ENCODE assay signal across 9 cellular contexts in genomic region chr19:42277821-42278809, GRCh38. TPM values are rescaled to one million over a fixed set of nuclear protein-coding genes. Genes with fewer than 3 reads are reported as not detected.
DNase-seq lines count a peak whose midpoint lies in the region; ATAC-seq, FAIRE-seq and TF ChIP-seq lines count a peak whose summit lies in the region.
"Had no signal": no experiment of that assay in that cellular context is flagged by ENCODE, and none has a peak within 500 bp of the region (broad histone marks: within the 10 kb centered on the region; RNA-seq: fewer than 3 reads in every experiment).

No MANE protein-coding gene starts in this region.

- TF ChIP-seq POLR2A in A549 (IDR thresholded peaks at IDR 0.05; ENCODE audit: low read length) (no peak), IMR-90 (IDR thresholded peaks at IDR 0.05; ENCODE audit: low read depth, low read length) (no peak)

- no TSS peak for BruUV-seq in IMR-90 (replicated peaks; lab: Mats Ljungman, UMichigan)

- H4K8ac ChIP-seq in IMR-90 (ENCODE audit: low read depth in 2 of 2, low read length in 2 of 2), result no peak overlapping the region

- H3K9me3 ChIP-seq in A549 (no peaks in the 10 kb centered on the region), IMR-90 (ENCODE audit: control insufficient read depth, insufficient read depth, low read length) (no peaks in the 10 kb centered on the region), mucosa of rectum (ENCODE audit: control insufficient read depth in 2 of 2, low read length in 2 of 2) (no peaks in the 10 kb centered on the region)

- 0 out of 2 replicates have a peak overlapping the region, but pooled peaks have one; percentile 13 for H3K4ac ChIP-seq in IMR-90 (ENCODE audit: low read depth, low read length)

- CTCF ChIA-PET in A549 (lab: Yijun Ruan, JAX), result interaction anchor here (0.7 to 14.6 kb wide), 17 partner anchors 6 to 170 kb away, joined by 3 to 373 read pairs (median 6); partner anchors contain the start of genes CIC, ERF and GSK3A
- CTCF ChIA-PET in IMR-90 (lab: Yijun Ruan, JAX), result interaction anchor here (0.8 to 3.6 kb wide), 3 partner anchors 8 to 33 kb away, joined by 3 to 29 read pairs (median 12); partner anchors contain the start of gene CIC

- no peak for TF ChIP-seq RAD21 in A549 (conservative IDR thresholded peaks at IDR 0.05 in 1 of 2, IDR thresholded peaks at IDR 0.05 in 1 of 2)
- TF ChIP-seq RAD21 in IMR-90 (IDR thresholded peaks at IDR 0.05; ENCODE audit: low read length), result no peak

- H2BK120ac ChIP-seq in IMR-90 (ENCODE audit: low read depth, low read length), result no peak overlapping the region

- no peak overlapping the region for H2BK20ac ChIP-seq in IMR-90 (ENCODE audit: low read depth, low read length)

- no peak for TF ChIP-seq EP300 in A549 (IDR thresholded peaks at IDR 0.05)

- peak overlapping the region; percentile 5 for H2BK5ac ChIP-seq in IMR-90 (ENCODE audit: low read depth, low read length, poor library complexity, severe bottlenecking)

- H3K4me3 ChIP-seq in A549 (no peak overlapping the region), IMR-90 (ENCODE audit: insufficient read depth, low read depth, low read length) (no peak overlapping the region), bronchial epithelial cell (ENCODE audit: low read depth, low read length) (no peak overlapping the region), mucosa of rectum (ENCODE audit: low read length in 2 of 2) (no peak overlapping the region)

- no peak for ATAC-seq in A549
- no peak for ATAC-seq in IMR-90 (ENCODE audit: low read depth)
- ATAC-seq in HG03521 (IDR thresholded peaks at IDR 0.05; ENCODE audit: unreplicated experiment), result no peak
- no peak for ATAC-seq in GM19463 (IDR thresholded peaks at IDR 0.05; ENCODE audit: unreplicated experiment)
- ATAC-seq in HG03520 (IDR thresholded peaks at IDR 0.05; ENCODE audit: unreplicated experiment), result no peak
- ATAC-seq: activated CD4-positive, CD25-positive, alpha-beta regulatory T cell treated with anti-CD3 and anti-CD28 coated beads, Interleukin-2, amount 50 U/mL, for 24 hours had no signal

- H3K23ac ChIP-seq in IMR-90 (ENCODE audit: low read depth, low read length), result no peak overlapping the region

- H2AFZ ChIP-seq in IMR-90 (replicated peaks; ENCODE audit: low read length, poor library complexity), result no peak overlapping the region

- H3K14ac ChIP-seq in IMR-90 (replicated peaks; ENCODE audit: low read depth, low read length), result no peak overlapping the region

- H2AK9ac ChIP-seq in IMR-90 (replicated peaks; ENCODE audit: low read depth, low read length, poor library complexity), result peak overlapping the region; percentile 82

- H3K27me3 ChIP-seq in IMR-90 (ENCODE audit: control insufficient read depth, insufficient read depth, low read length) (no peaks in the 10 kb centered on the region), bronchial epithelial cell (ENCODE audit: control insufficient read depth, insufficient read depth, low read length) (no peaks in the 10 kb centered on the region), mucosa of rectum (ENCODE audit: control insufficient read depth in 2 of 2, insufficient read depth in 2 of 2, low read length in 2 of 2) (no peaks in the 10 kb centered on the region)

- intact Hi-C loops in IMR-90 (cut with micrococcal nuclease), result no loop called here

- H3K79me1 ChIP-seq in IMR-90 (ENCODE audit: low read depth in 1 of 2, low read length in 2 of 2), result peaks cover 35 to 83% of the 10 kb centered on the region in 2 experiments

- peak; percentile 61 for FAIRE-seq in A549 (lab: Jason Lieb, UNC)
- peak; percentile 84 for FAIRE-seq in bronchial epithelial cell (lab: Jason Lieb, UNC)

- dilution Hi-C loops in IMR-90 (cut with HindIII; ENCODE audit: low sequenced_read_pairs, unreplicated experiment), result no loop called here

- H3K4me2 ChIP-seq in A549 (no peak overlapping the region; the same call in 2 of the 3 replicates), IMR-90 (ENCODE audit: low read depth, low read length) (no peak overlapping the region)

- H3K36me3 ChIP-seq in IMR-90 (ENCODE audit: control insufficient read depth, insufficient read depth, low read length) (peaks cover 28% of the 10 kb centered on the region), bronchial epithelial cell (ENCODE audit: control insufficient read depth, insufficient read depth, low read length) (peaks cover 13% of the 10 kb centered on the region), mucosa of rectum (ENCODE audit: control insufficient read depth in 2 of 2, insufficient read depth in 2 of 2, low read length in 2 of 2) (peaks cover 14 to 20% of the 10 kb centered on the region in 2 donors)

- H4K20me1 ChIP-seq in IMR-90 (ENCODE audit: insufficient read depth, low read length), result peaks cover 44% of the 10 kb centered on the region; the same call in 1 of the 2 replicates

- in situ Hi-C loops in IMR-90 (cut with MboI; ENCODE audit: low sequenced_read_pairs), result no loop called here

- H3K9me1 ChIP-seq in IMR-90 (ENCODE audit: insufficient read depth, low read length), result peaks cover 14% of the 10 kb centered on the region

- no peak overlapping the region for H4K91ac ChIP-seq in IMR-90 (ENCODE audit: insufficient read depth, low read depth, low read length)

- WGBS in A549 (ENCODE audit: missing lambda C conversion rate), result 80% methylated on average over 11 of the region's 11 CpGs
- WGBS in IMR-90 (ENCODE audit: extremely low coverage in 2 of 2, insufficient read length in 1 of 2), 2 experiments, result 43% methylated on average over 9 of the region's 11 CpGs; no CpG with 5 or more reads in 1 of the 2 experiments

- DNase-seq in A549 (ENCODE audit: low read depth in 1 of 2, low spot score in 1 of 2), result no peak
- DNase-seq in IMR-90, result no peak
- DNase-seq in bronchial epithelial cell (ENCODE audit: low read depth), result peak; percentile 66
- DNase-seq in NCI-H82 (lab: John Stamatoyannopoulos, UW), result no peak

- H4K5ac ChIP-seq in IMR-90 (ENCODE audit: low read depth, low read length), result no peak overlapping the region

- H3K27ac ChIP-seq in A549 (peak overlapping the region in 1 of 2 experiments; percentile 94; a peak in 3 of 6 replicates), IMR-90 (ENCODE audit: insufficient read depth, low read length) (peak overlapping the region; percentile 15), mucosa of rectum (ENCODE audit: low read depth in 2 of 2, low read length in 2 of 2) (peak overlapping the region; percentile 35 to 97)

- H3K56ac ChIP-seq in IMR-90 (ENCODE audit: extremely low read depth, insufficient read depth, low read length), result no peak overlapping the region

- POLR2A ChIA-PET in A549 (lab: Yijun Ruan, JAX), result interaction anchor here (1.1 to 5.6 kb wide), 3 partner anchors 9 to 119 kb away, joined by 3 to 56 read pairs (median 8); partner anchors contain the start of genes CIC and GSK3A
- POLR2A ChIA-PET in IMR-90 (lab: Charles Lee; ENCODE audit: unreplicated experiment), result interaction anchor here (0.8 kb wide), 1 partner anchor 34 kb away, joined by 6 read pairs; no protein-coding TSS in a partner anchor

- no peak for TF ChIP-seq CTCF in A549 (IDR thresholded peaks at IDR 0.05)
- no peak for TF ChIP-seq CTCF in IMR-90 (conservative IDR thresholded peaks at IDR 0.05; ENCODE audit: low read depth, low read length)
- TF ChIP-seq CTCF in bronchial epithelial cell (IDR thresholded peaks at IDR 0.05; ENCODE audit: insufficient read depth, low read length, severe bottlenecking), result no peak

- H3K4me1 ChIP-seq in A549 (peaks cover 45% of the 10 kb centered on the region), IMR-90 (ENCODE audit: control insufficient read depth, insufficient read depth, low read length) (peaks cover 42% of the 10 kb centered on the region), mucosa of rectum (ENCODE audit: control insufficient read depth in 2 of 2, insufficient read depth in 2 of 2, low read length in 2 of 2) (peaks cover 42 to 48% of the 10 kb centered on the region in 2 donors)

- H2AK5ac ChIP-seq in IMR-90 (ENCODE audit: low read depth, low read length), result peak overlapping the region; percentile 30

- no peak overlapping the region for H2BK15ac ChIP-seq in IMR-90 (ENCODE audit: low read depth, low read length)

- H3K18ac ChIP-seq in IMR-90 (ENCODE audit: low read depth, low read length), result no peak overlapping the region

- no peak overlapping the region for H3K9ac ChIP-seq in IMR-90 (ENCODE audit: low read depth, low read length)
- H3K9ac ChIP-seq in mucosa of rectum (ENCODE audit: low read depth in 1 of 2, low read length in 2 of 2), result peak overlapping the region in 1 of 2 donors; percentile 66

RNA-seq across cellular contexts. Expression of gene CIC, which starts 9.1 kb away (rescaled TPM):
- polyA plus RNA-seq in A549 (2011; rRNA removed), result 7.2 and 7.7 TPM in 2 replicates
- polyA plus RNA-seq in A549 (2012; cell fraction: cytosol; rRNA removed), result 26.8 and 35.8 TPM in 2 replicates
- polyA plus RNA-seq in A549 (2012; cell fraction: nucleus; rRNA removed), result 69.9 and 100.0 TPM in 2 replicates
- polyA plus RNA-seq in A549 (2017; fragmentation: RNase III; extraction: RNeasy Plus Mini Kit Qiagen cat#74134 plus additional on column Dnase treatment), result 46.8 to 56.4 TPM (median 53.1 TPM) in 3 replicates
- 7.0 and 11.0 TPM in 2 replicates for polyA minus RNA-seq in A549 (2011; rRNA and poly(A)+ RNA removed)
- total RNA-seq in IMR-90 (2012; rRNA removed), result 1.8 and 2.5 TPM in 2 replicates
- 23.2 and 27.3 TPM in 2 replicates for polyA plus RNA-seq in IMR-90 (2012; rRNA removed)
- polyA plus RNA-seq in IMR-90 (2012; cell fraction: cytosol; rRNA removed), result 20.0 and 22.5 TPM in 2 replicates
- 50.1 and 139 TPM in 2 replicates for polyA plus RNA-seq in IMR-90 (2012; cell fraction: nucleus; rRNA removed; ENCODE audit: low replicate concordance)
- 7.1 and 9.3 TPM in 2 replicates for total RNA-seq in bronchial epithelial cell

RNA-seq across cellular contexts. Expression of gene ERF, which starts 23.2 kb away (rescaled TPM):
- polyA plus RNA-seq in A549 (2011; rRNA removed) (71.9 and 103 TPM in 2 replicates), A549 (2017; fragmentation: RNase III; extraction: RNeasy Plus Mini Kit Qiagen cat#74134 plus additional on column Dnase treatment) (107 to 123 TPM (median 120 TPM) in 3 replicates), IMR-90 (2012; rRNA removed) (32.4 and 50.9 TPM in 2 replicates)
- polyA plus RNA-seq in A549 (2012; cell fraction: cytosol; rRNA removed), result 115 and 150 TPM in 2 replicates
- polyA plus RNA-seq in A549 (2012; cell fraction: nucleus; rRNA removed), result 307 and 352 TPM in 2 replicates
- polyA minus RNA-seq in A549 (2011; rRNA and poly(A)+ RNA removed), result 113 and 120 TPM in 2 replicates
- total RNA-seq in IMR-90 (2012; rRNA removed) (5.2 and 6.1 TPM in 2 replicates), bronchial epithelial cell (10.8 and 11.6 TPM in 2 replicates)
- 21.0 and 43.3 TPM in 2 replicates for polyA plus RNA-seq in IMR-90 (2012; cell fraction: cytosol; rRNA removed)
- polyA plus RNA-seq in IMR-90 (2012; cell fraction: nucleus; rRNA removed; ENCODE audit: low replicate concordance), result 185 and 200 TPM in 2 replicates

RNA-seq across cellular contexts. Expression of gene PRR19, which starts 23.8 kb away (rescaled TPM):
- polyA plus RNA-seq in A549 (2011; rRNA removed) (1.1 and 1.3 TPM in 2 replicates), A549 (2017; fragmentation: RNase III; extraction: RNeasy Plus Mini Kit Qiagen cat#74134 plus additional on column Dnase treatment) (3.4 to 4.5 TPM (median 4.2 TPM) in 3 replicates), IMR-90 (2012; rRNA removed) (1.6 and 1.8 TPM in 2 replicates)
- polyA plus RNA-seq in A549 (2012; cell fraction: cytosol; rRNA removed), result 2.7 and 3.7 TPM in 2 replicates
- 3.5 and 5.2 TPM in 2 replicates for polyA plus RNA-seq in A549 (2012; cell fraction: nucleus; rRNA removed)
- polyA minus RNA-seq in A549 (2011; rRNA and poly(A)+ RNA removed), result 0.50 and 1.2 TPM in 2 replicates
- total RNA-seq in IMR-90 (2012; rRNA removed) (0.28 and 0.36 TPM in 2 replicates), bronchial epithelial cell (not detected in 2 replicates)
- 0.79 and 1.7 TPM in 2 replicates for polyA plus RNA-seq in IMR-90 (2012; cell fraction: cytosol; rRNA removed)
- 0.60 and 1.5 TPM in 2 replicates for polyA plus RNA-seq in IMR-90 (2012; cell fraction: nucleus; rRNA removed; ENCODE audit: low replicate concordance)

RNA-seq across cellular contexts. Expression of gene PAFAH1B3, which starts 24.3 kb away (rescaled TPM):
- 79.7 and 101 TPM in 2 replicates for polyA plus RNA-seq in A549 (2011; rRNA removed)
- 268 and 299 TPM in 2 replicates for polyA plus RNA-seq in A549 (2012; cell fraction: cytosol; rRNA removed)
- 241 and 275 TPM in 2 replicates for polyA plus RNA-seq in A549 (2012; cell fraction: nucleus; rRNA removed)
- polyA plus RNA-seq in A549 (2017; fragmentation: RNase III; extraction: RNeasy Plus Mini Kit Qiagen cat#74134 plus additional on column Dnase treatment), result 135 to 151 TPM (median 144 TPM) in 3 replicates
- polyA minus RNA-seq in A549 (2011; rRNA and poly(A)+ RNA removed), result 179 and 227 TPM in 2 replicates
- total RNA-seq in IMR-90 (2012; rRNA removed), result 71.2 and 76.4 TPM in 2 replicates
- polyA plus RNA-seq in IMR-90 (2012; rRNA removed), result 64.3 and 69.7 TPM in 2 replicates
- polyA plus RNA-seq in IMR-90 (2012; cell fraction: cytosol; rRNA removed), result 92.1 and 108 TPM in 2 replicates
- 40.0 and 79.4 TPM in 2 replicates for polyA plus RNA-seq in IMR-90 (2012; cell fraction: nucleus; rRNA removed; ENCODE audit: low replicate concordance)
- total RNA-seq in bronchial epithelial cell, result 29.4 and 36.9 TPM in 2 replicates

RNA-seq across cellular contexts. Expression of gene TMEM145, which starts 35.0 kb away (rescaled TPM):
- 0.71 and 1.8 TPM in 2 replicates for polyA plus RNA-seq in A549 (2011; rRNA removed)
- 2.9 and 3.8 TPM in 2 replicates for polyA plus RNA-seq in A549 (2012; cell fraction: cytosol; rRNA removed)
- polyA plus RNA-seq in A549 (2012; cell fraction: nucleus; rRNA removed), result 13.7 and 18.2 TPM in 2 replicates
- 3.6 to 5.1 TPM (median 4.3 TPM) in 3 replicates for polyA plus RNA-seq in A549 (2017; fragmentation: RNase III; extraction: RNeasy Plus Mini Kit Qiagen cat#74134 plus additional on column Dnase treatment)
- polyA minus RNA-seq in A549 (2011; rRNA and poly(A)+ RNA removed), result 6.3 and 6.9 TPM in 2 replicates
- total RNA-seq in IMR-90 (2012; rRNA removed), result under 0.01 and 2.5 TPM in 2 replicates
- polyA plus RNA-seq in IMR-90 (2012; rRNA removed), result 0.09 and 0.41 TPM in 2 replicates
- 0.10 and 0.20 TPM in 2 replicates for polyA plus RNA-seq in IMR-90 (2012; cell fraction: cytosol; rRNA removed)
- polyA plus RNA-seq in IMR-90 (2012; cell fraction: nucleus; rRNA removed; ENCODE audit: low replicate concordance), result 1.5 and 2.9 TPM in 2 replicates
- 0.26 TPM in 1 of 2 replicates, not detected in the other for total RNA-seq in bronchial epithelial cell
